ENCODE assay signal across 15 cellular contexts in the genomic region with DNA sequence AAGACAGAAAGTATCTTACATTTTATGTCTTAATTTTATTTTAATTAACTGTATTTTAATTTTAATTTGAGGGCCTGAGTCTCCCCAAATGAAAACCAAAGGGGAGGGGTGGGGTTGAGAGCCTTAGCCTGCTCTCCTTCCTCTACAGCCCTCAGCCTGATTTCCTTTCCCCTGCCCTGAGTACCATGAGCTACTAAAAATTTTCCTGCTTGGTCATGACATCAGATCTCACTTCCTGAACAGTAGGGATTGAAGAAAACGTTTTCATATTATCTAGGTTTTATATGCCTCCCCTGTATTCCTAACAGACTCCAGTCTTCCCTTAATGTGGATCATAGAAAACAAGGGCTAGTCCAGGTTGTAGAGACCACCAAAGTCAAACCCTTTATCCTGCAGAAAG.
DNase-seq lines count a peak whose midpoint lies in the region; ATAC-seq, FAIRE-seq and TF ChIP-seq lines count a peak whose summit lies in the region.
"Had no signal": no experiment of that assay in that cellular context is flagged by ENCODE, and none has a peak within 500 bp of the region (broad histone marks: within the 10 kb centered on the region; RNA-seq: fewer than 3 reads in every experiment).

No MANE protein-coding gene starts in this region.

- no peak overlapping the region for H2AFZ ChIP-seq in astrocyte (ENCODE audit: low read depth, low read length)

- peaks cover 3% of the 10 kb centered on the region for H3K27me3 Mint-ChIP-seq in astrocyte (ENCODE audit: low read depth, unreplicated experiment)
- peaks cover 14 to 58% of the 10 kb centered on the region in 2 donors for H3K27me3 Mint-ChIP-seq in effector memory CD8-positive, alpha-beta T cell
- H3K27me3 Mint-ChIP-seq: CD4-positive, alpha-beta T cell had no signal

- H3K4me2 ChIP-seq in astrocyte (ENCODE audit: low read length): peak overlapping the region; percentile 69

- no peak overlapping the region for H3K4me3 Mint-ChIP-seq in astrocyte (ENCODE audit: unreplicated experiment)
- H3K4me3 Mint-ChIP-seq in effector memory CD8-positive, alpha-beta T cell: no peak overlapping the region
- H3K4me3 Mint-ChIP-seq: CD4-positive, alpha-beta T cell had no signal

- H3K79me2 ChIP-seq in astrocyte (ENCODE audit: insufficient read depth, low read length): no peaks in the 10 kb centered on the region

- TF ChIP-seq POLR2A in right lobe of liver (IDR thresholded peaks at IDR 0.05) (no peak), upper lobe of left lung (IDR thresholded peaks at IDR 0.05) (no peak)

- TF ChIP-seq CTCF in astrocyte (IDR thresholded peaks at IDR 0.05; ENCODE audit: insufficient read depth, low read depth, low read length): no peak
- TF ChIP-seq CTCF in right lobe of liver (IDR thresholded peaks at IDR 0.05): no peak
- no peak for TF ChIP-seq CTCF in upper lobe of left lung (IDR thresholded peaks at IDR 0.05)

- no peak for TF ChIP-seq EP300 in upper lobe of left lung (IDR thresholded peaks at IDR 0.05)

- ATAC-seq in right lobe of liver (no peak), upper lobe of left lung (ENCODE audit: low FRiP score in 2 of 2) (no peak)
- ATAC-seq in effector memory CD8-positive, alpha-beta T cell (replicated peaks): no peak

- no peaks in the 10 kb centered on the region for H4K20me1 ChIP-seq in astrocyte (ENCODE audit: insufficient read depth, low read length)

- H3K27ac Mint-ChIP-seq in astrocyte (ENCODE audit: unreplicated experiment): peak overlapping the region; percentile 93
- H3K27ac Mint-ChIP-seq in effector memory CD8-positive, alpha-beta T cell: no peak overlapping the region
- H3K27ac Mint-ChIP-seq: CD4-positive, alpha-beta T cell had no signal

- no peaks in the 10 kb centered on the region for H3K9me3 ChIP-seq in astrocyte (ENCODE audit: insufficient read depth, low read depth, low read length)
- no peaks in the 10 kb centered on the region for H3K9me3 ChIP-seq in right lobe of liver
- no peaks in the 10 kb centered on the region for H3K9me3 ChIP-seq in upper lobe of left lung
- H3K9me3 ChIP-seq: psoas muscle, testis had no signal

- no peaks in the 10 kb centered on the region for H3K27me3 ChIP-seq in astrocyte (ENCODE audit: insufficient read depth, low read length)
- no peaks in the 10 kb centered on the region for H3K27me3 ChIP-seq in right lobe of liver
- H3K27me3 ChIP-seq in upper lobe of left lung: no peaks in the 10 kb centered on the region
- H3K27me3 ChIP-seq: testis had no signal

- H3K9me3 Mint-ChIP-seq in astrocyte (ENCODE audit: unreplicated experiment): no peaks in the 10 kb centered on the region
- H3K9me3 Mint-ChIP-seq in effector memory CD8-positive, alpha-beta T cell: no peaks in the 10 kb centered on the region
- H3K9me3 Mint-ChIP-seq: CD4-positive, alpha-beta T cell had no signal

- DNase-seq in HT1080 (ENCODE audit: low read depth) (peak; percentile 56), astrocyte (ENCODE audit: low read depth) (no peak), right lobe of liver (no peak), upper lobe of left lung (no peak), HK-2 (ENCODE audit: unreplicated experiment) (no peak), SHP77 treated with DMSO at 0.1 percent for 48 hours (lab: John Stamatoyannopoulos, UW) (no peak)
- DNase-seq in effector memory CD8-positive, alpha-beta T cell: no peak
- DNase-seq: activated naive CD4-positive, alpha-beta T cell; CD4-positive, alpha-beta T cell; central memory CD4-positive, alpha-beta T cell; glutamatergic neuron; NCI-H2171 treated with DMSO at 0.1 percent for 48 hours; psoas muscle; testis had no signal

- H3K27ac ChIP-seq in astrocyte (ENCODE audit: low read depth, low read length) (peak overlapping the region; percentile 81), right lobe of liver (peak overlapping the region; percentile 60 to 82 (median 75)), upper lobe of left lung (peak overlapping the region; percentile 39 to 68 (median 60))
- H3K27ac ChIP-seq: psoas muscle, testis had no signal

- H3K4me1 Mint-ChIP-seq in astrocyte (ENCODE audit: low read depth, unreplicated experiment): peaks cover 38% of the 10 kb centered on the region
- H3K4me1 Mint-ChIP-seq in effector memory CD8-positive, alpha-beta T cell (ENCODE audit: low read depth in 2 of 2): no peaks in the 10 kb centered on the region

- H3K36me3 Mint-ChIP-seq in astrocyte (ENCODE audit: low read depth, unreplicated experiment): peaks cover 11% of the 10 kb centered on the region
- H3K36me3 Mint-ChIP-seq in effector memory CD8-positive, alpha-beta T cell (ENCODE audit: insufficient read depth): no peaks in the 10 kb centered on the region

- intact Hi-C loops in right lobe of liver (cut with DNase I): no loop called here

- no peak for FAIRE-seq in astrocyte (lab: Jason Lieb, UNC)
- FAIRE-seq: keratinocyte had no signal

- H3K4me1 ChIP-seq in astrocyte (ENCODE audit: insufficient read depth, low read length) (peaks cover 26% of the 10 kb centered on the region), right lobe of liver (peaks cover 0 to 66% (median 28%) of the 10 kb centered on the region in 4 donors), upper lobe of left lung (peaks cover 10 to 30% (median 20%) of the 10 kb centered on the region in 4 donors)
- H3K4me1 ChIP-seq: psoas muscle, testis had no signal

- no peaks in the 10 kb centered on the region for H3K36me3 ChIP-seq in astrocyte (ENCODE audit: insufficient read depth, low read length)
- peaks cover 0 to 3% (median 0%) of the 10 kb centered on the region in 4 donors for H3K36me3 ChIP-seq in right lobe of liver
- H3K36me3 ChIP-seq in upper lobe of left lung: no peaks in the 10 kb centered on the region

- 8% methylated on average over 1 of the region's 1 CpG for WGBS in right lobe of liver (ENCODE audit: insufficient coverage, low coverage, low lambda C conversion rate, missing lambda C conversion rate)
- WGBS in upper lobe of left lung, 2 donors: 4 to 10% methylated on average over 1 of the region's 1 CpG

- H3K4me3 ChIP-seq in astrocyte (ENCODE audit: insufficient read depth, low read depth, low read length): no peak overlapping the region
- no peak overlapping the region for H3K4me3 ChIP-seq in right lobe of liver
- H3K4me3 ChIP-seq in upper lobe of left lung: no peak overlapping the region
- H3K4me3 ChIP-seq: psoas muscle, testis had no signal

- H3K9ac ChIP-seq in astrocyte (ENCODE audit: low read length): peak overlapping the region; percentile 23
